19 cellular contexts compared by ENCODE assay signal in the genomic region with DNA sequence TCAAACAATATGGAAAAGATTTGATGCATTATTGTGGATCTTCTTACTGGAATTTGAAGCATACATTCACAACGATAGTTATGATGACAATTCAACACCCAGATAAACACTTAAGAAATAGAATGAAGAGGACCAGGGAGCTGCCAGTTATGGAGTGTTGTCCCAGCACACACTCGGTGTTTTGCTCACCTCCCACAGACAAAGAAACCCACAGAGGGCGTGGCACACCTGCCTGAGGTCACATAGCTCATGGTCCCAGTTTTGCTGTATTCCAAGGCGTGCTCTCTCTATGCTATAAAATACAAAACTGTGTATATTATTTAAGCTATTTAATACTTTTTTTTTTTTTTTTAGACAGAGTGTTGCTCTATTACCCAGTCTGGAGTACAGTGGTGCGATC. TPM values are rescaled to one million over a fixed set of nuclear protein-coding genes. Genes with fewer than 3 reads are reported as not detected.
DNase-seq lines count a peak whose midpoint lies in the region; ATAC-seq and TF ChIP-seq lines count a peak whose summit lies in the region.
"Had no signal": no experiment of that assay in that cellular context is flagged by ENCODE, and none has a peak within 500 bp of the region (broad histone marks: within the 10 kb centered on the region; RNA-seq: fewer than 3 reads in every experiment).

No MANE protein-coding gene starts in this region.

- H3K36me3 Mint-ChIP-seq in activated T-cell treated with anti-CD3 and anti-CD28 coated beads, Interleukin-2, amount 50 U/mL, for 4 hours (ENCODE audit: insufficient read depth): no peaks in the 10 kb centered on the region
- H3K36me3 Mint-ChIP-seq: CD4-positive, alpha-beta memory T cell; IgD-negative memory B cell had no signal

- intact Hi-C loops in left lung (cut with DNase I): no loop called here
- intact Hi-C loops in upper lobe of right lung (cut with DNase I): no loop called here
- intact Hi-C loops in OCI-LY7 (cut with micrococcal nuclease; ENCODE audit: unreplicated experiment): no loop called here

- H3K36me3 ChIP-seq in cardiac muscle cell (no peaks in the 10 kb centered on the region), right atrium auricular region (no peaks in the 10 kb centered on the region), left lung (no peaks in the 10 kb centered on the region), upper lobe of right lung (no peaks in the 10 kb centered on the region), OCI-LY7 (ENCODE audit: insufficient read depth, low read length) (no peaks in the 10 kb centered on the region)
- H3K36me3 ChIP-seq: BLaER1 treated with 17β-estradiol and CSF1 and Interleukin-3, amounts not matched to agents 10 nM and 100 nM had no signal

- H3K4me1 ChIP-seq in cardiac muscle cell (ENCODE audit: low read depth): peaks cover 15% of the 10 kb centered on the region
- H3K4me1 ChIP-seq in right atrium auricular region: peaks cover 0 to 21% of the 10 kb centered on the region in 2 donors
- H3K4me1 ChIP-seq in left lung: peaks cover 1 to 3% of the 10 kb centered on the region in 2 donors
- no peaks in the 10 kb centered on the region for H3K4me1 ChIP-seq in upper lobe of right lung
- peaks cover 4% of the 10 kb centered on the region for H3K4me1 ChIP-seq in OCI-LY7 (ENCODE audit: insufficient read depth, low read length, poor library complexity, severe bottlenecking)

- H3K9me2 ChIP-seq in OCI-LY7 (ENCODE audit: insufficient read depth, low read length): no peaks in the 10 kb centered on the region

- ATAC-seq in left lung (peak; percentile 90), upper lobe of right lung (peak; percentile 87)
- no peak for ATAC-seq in activated T-cell treated with anti-CD3 and anti-CD28 coated beads, Interleukin-2, amount 50 U/mL, for 4 hours
- ATAC-seq: PC-3 had no signal

- BruUV-seq in OCI-LY7 (replicated peaks; lab: Mats Ljungman, UMichigan): no TSS peak

- no peak overlapping the region for H3K4me3 ChIP-seq in cardiac muscle cell
- H3K4me3 ChIP-seq in right atrium auricular region: no peak overlapping the region
- H3K4me3 ChIP-seq in left lung: no peak overlapping the region
- H3K4me3 ChIP-seq in upper lobe of right lung: no peak overlapping the region
- no peak overlapping the region for H3K4me3 ChIP-seq in OCI-LY7 (ENCODE audit: low read depth, low read length, poor library complexity, severe bottlenecking)
- H3K4me3 ChIP-seq: BLaER1 treated with 17β-estradiol and CSF1 and Interleukin-3, amounts not matched to agents 10 nM and 100 nM had no signal

- H3K4me3 Mint-ChIP-seq in activated T-cell treated with anti-CD3 and anti-CD28 coated beads, Interleukin-2, amount 50 U/mL, for 4 hours: no peak overlapping the region
- H3K4me3 Mint-ChIP-seq: CD4-positive, alpha-beta memory T cell; IgD-negative memory B cell had no signal

- TF ChIP-seq CTCF in cardiac muscle cell (IDR thresholded peaks at IDR 0.05; ENCODE audit: low read depth, low read length) (no peak), right atrium auricular region (IDR thresholded peaks at IDR 0.05) (no peak), left lung (IDR thresholded peaks at IDR 0.05) (no peak), upper lobe of right lung (IDR thresholded peaks at IDR 0.05) (no peak), OCI-LY7 (conservative IDR thresholded peaks at IDR 0.05; ENCODE audit: low read length) (no peak)

- CTCF ChIA-PET in OCI-LY7 (lab: Charles Lee; ENCODE audit: unreplicated experiment): no interaction called here

- POLR2A ChIA-PET in OCI-LY7 (lab: Charles Lee): interaction anchor here (0.5 to 1.3 kb wide), 2 partner anchors 10 to 840 kb away, joined by 3 read pairs; no protein-coding TSS in a partner anchor

- H3K27me3 Mint-ChIP-seq in activated T-cell treated with anti-CD3 and anti-CD28 coated beads, Interleukin-2, amount 50 U/mL, for 4 hours (ENCODE audit: low read depth): peaks cover 11% of the 10 kb centered on the region

- H4K20me1 ChIP-seq in OCI-LY7 (ENCODE audit: insufficient read depth, low read length): no peaks in the 10 kb centered on the region
- H4K20me1 ChIP-seq: BLaER1 treated with 17β-estradiol and CSF1 and Interleukin-3, amounts not matched to agents 10 nM and 100 nM had no signal

- no peaks in the 10 kb centered on the region for H3K4me1 Mint-ChIP-seq in activated T-cell treated with anti-CD3 and anti-CD28 coated beads, Interleukin-2, amount 50 U/mL, for 4 hours (ENCODE audit: low read depth)
- H3K4me1 Mint-ChIP-seq: CD4-positive, alpha-beta memory T cell had no signal

- H3K4me2 ChIP-seq in OCI-LY7 (ENCODE audit: low read length): no peak overlapping the region
- H3K4me2 ChIP-seq: BLaER1 treated with 17β-estradiol and CSF1 and Interleukin-3, amounts not matched to agents 10 nM and 100 nM had no signal

- H2AFZ ChIP-seq in OCI-LY7 (ENCODE audit: low read length): no peak overlapping the region

- H3K9me3 ChIP-seq in cardiac muscle cell (ENCODE audit: low read depth) (no peaks in the 10 kb centered on the region), right atrium auricular region (no peaks in the 10 kb centered on the region), left lung (no peaks in the 10 kb centered on the region), upper lobe of right lung (no peaks in the 10 kb centered on the region), OCI-LY7 (ENCODE audit: low read length) (no peaks in the 10 kb centered on the region)
- H3K9me3 ChIP-seq: BLaER1 treated with 17β-estradiol and CSF1 and Interleukin-3, amounts not matched to agents 10 nM and 100 nM had no signal

- no peaks in the 10 kb centered on the region for H3K79me2 ChIP-seq in OCI-LY7 (ENCODE audit: insufficient read depth, low read depth, low read length)

- peak in 2 of 3 experiments; percentile 27 to 58 for DNase-seq in NCI-H1417 (lab: John Stamatoyannopoulos, UW)
- no peak for DNase-seq in NCI-H1417 treated with DMSO at 0.1 percent for 48 hours (lab: John Stamatoyannopoulos, UW)
- DNase-seq in cardiac muscle cell (ENCODE audit: low read depth in 1 of 2, low spot score in 1 of 2): no peak
- no peak for DNase-seq in right atrium auricular region (ENCODE audit: low spot score)
- peak in 1 of 2 donors; percentile 44 for DNase-seq in left lung
- no peak for DNase-seq in upper lobe of right lung
- DNase-seq in activated T-cell treated with anti-CD3 and anti-CD28 coated beads, Interleukin-2, amount 50 U/mL, for 4 hours: no peak
- DNase-seq in OCI-LY7 (ENCODE audit: low spot score): no peak
- DNase-seq: 8988T; CD4-positive, alpha-beta memory T cell; EL; GF-D8; NCI-H1105; NCI-H524; PC-3; Right ventricle myocardium superior; SW 1271 had no signal

- no peaks in the 10 kb centered on the region for H3K9me3 Mint-ChIP-seq in activated T-cell treated with anti-CD3 and anti-CD28 coated beads, Interleukin-2, amount 50 U/mL, for 4 hours
- H3K9me3 Mint-ChIP-seq: CD4-positive, alpha-beta memory T cell; IgD-negative memory B cell had no signal

- peak overlapping the region; percentile 43 for H3K27ac ChIP-seq in cardiac muscle cell
- H3K27ac ChIP-seq in right atrium auricular region: no peak overlapping the region
- H3K27ac ChIP-seq in left lung: no peak overlapping the region
- H3K27ac ChIP-seq in upper lobe of right lung: no peak overlapping the region
- no peak overlapping the region for H3K27ac ChIP-seq in OCI-LY7 (ENCODE audit: low read depth, low read length, poor library complexity, severe bottlenecking)
- H3K27ac ChIP-seq: BLaER1 treated with 17β-estradiol and CSF1 and Interleukin-3, amounts not matched to agents 10 nM and 100 nM had no signal

- H3K27me3 ChIP-seq in cardiac muscle cell: no peaks in the 10 kb centered on the region
- H3K27me3 ChIP-seq in right atrium auricular region: no peaks in the 10 kb centered on the region
- no peaks in the 10 kb centered on the region for H3K27me3 ChIP-seq in left lung
- H3K27me3 ChIP-seq in upper lobe of right lung: no peaks in the 10 kb centered on the region
- H3K27me3 ChIP-seq: BLaER1 treated with 17β-estradiol and CSF1 and Interleukin-3, amounts not matched to agents 10 nM and 100 nM had no signal

RNA-seq across cellular contexts. Expression of gene EFR3B, which starts 31.1 kb away (rescaled TPM):
- total RNA-seq in cardiac muscle cell (10.0 and 12.9 TPM in 2 replicates), right atrium auricular region (10 to 100 TPM in 1 of 2 donors, 1 to 10 TPM in 1; 2.6 to 10.8 TPM), left lung (1 to 10 TPM; 2.4 to 9.2 TPM), upper lobe of right lung (10.7 TPM), OCI-LY7 (2022) (not detected in 2 replicates)
- polyA plus RNA-seq in cardiac muscle cell: 8.5 and 9.0 TPM in 2 replicates
- total RNA-seq in activated T-cell treated with anti-CD3 and anti-CD28 coated beads, Interleukin-2, amount 50 U/mL, for 4 hours: under 1 TPM; 0.37 to 0.56 (median 0.54) TPM
- not detected in 2 replicates for total RNA-seq in OCI-LY7 (2014; rRNA removed; shearing (Covaris generic))

Comparison
In these comparisons a context has a peak if more than half of its experiments do, and no peak if none do; other contexts are left out.
1. DNase-seq: peak in NCI-H1417 (2 of 3); none in NCI-H1417 treated with DMSO at 0.1 percent for 48 hours (single experiment), cardiac muscle cell (0 of 2), right atrium auricular region (single experiment), upper lobe of right lung (single experiment), activated T-cell treated with anti-CD3 and anti-CD28 coated beads, Interleukin-2, amount 50 U/mL, for 4 hours (single experiment) and OCI-LY7 (single experiment).
2. ATAC-seq: peak in left lung (single experiment) and upper lobe of right lung (single experiment); none in activated T-cell treated with anti-CD3 and anti-CD28 coated beads, Interleukin-2, amount 50 U/mL, for 4 hours (0 of 2).